In the genomic region with DNA sequence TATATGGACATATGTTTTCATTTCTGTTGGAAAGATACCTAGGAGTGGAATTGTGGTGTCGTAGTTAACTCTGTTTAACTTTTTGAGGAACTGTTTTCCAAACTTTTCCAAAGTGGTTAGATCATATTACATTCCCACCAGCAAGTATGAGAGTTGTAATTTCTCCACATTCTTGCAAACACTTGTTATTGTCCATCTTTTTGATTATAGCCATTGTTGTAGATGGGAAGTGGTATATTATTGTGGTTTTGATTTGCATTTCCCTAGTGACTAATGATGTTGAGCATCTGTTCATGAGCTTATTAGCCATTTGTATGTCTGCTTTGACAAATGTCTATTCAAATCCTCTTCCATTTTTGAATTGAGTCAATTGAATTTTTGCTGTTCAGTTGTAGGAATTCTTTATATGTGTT, we compare ENCODE assay signal across 25 cellular contexts. TPM values are rescaled to one million over a fixed set of nuclear protein-coding genes. Genes with fewer than 3 reads are reported as not detected.
DNase-seq lines count a peak whose midpoint lies in the region; ATAC-seq, FAIRE-seq and TF ChIP-seq lines count a peak whose summit lies in the region.
"Had no signal": no experiment of that assay in that cellular context is flagged by ENCODE, and none has a peak within 500 bp of the region (broad histone marks: within the 10 kb centered on the region; RNA-seq: fewer than 3 reads in every experiment).

No MANE protein-coding gene starts in this region.

- BruUV-seq in GM12878 (replicated peaks; lab: Mats Ljungman, UMichigan), result no TSS peak

- POLR2A ChIA-PET in GM12878 (lab: Charles Lee), result interaction anchor here (0.6 kb wide), 1 partner anchor 25 kb away, joined by 3 read pairs; no protein-coding TSS in a partner anchor

- CTCF ChIA-PET in GM12878 (lab: Yijun Ruan, JAX), result interaction anchor here (0.9 to 3.1 kb wide), 5 partner anchors 8 to 86 kb away, joined by 3 to 15 read pairs (median 4); no protein-coding TSS in a partner anchor

- intact Hi-C loops in GM12878 (cut with micrococcal nuclease; ENCODE audit: unreplicated experiment), result no loop called here

- TF ChIP-seq EP300 in GM12878 (IDR thresholded peaks at IDR 0.05; ENCODE audit: borderline replicate concordance in 1 of 2, control insufficient read depth in 1 of 2, low read depth in 2 of 2, low read length in 2 of 2), result peak; percentile 15 to 59; a peak in 1 of 4 replicates

- in situ Hi-C loops in GM12878 (cut with MboI), result no loop called here

- SMC1A ChIA-PET in GM12878 (lab: Charles Lee; ENCODE audit: uncharacterized antibody, unreplicated experiment), result interaction anchor here (0.6 to 5.5 kb wide), 7 partner anchors 9 to 84 kb away, joined by 3 to 45 read pairs (median 5); a partner anchor contains a TSS

- H3K4me2 ChIP-seq in KMS-11 (peak overlapping the region; percentile 31), GM12878 (ENCODE audit: control insufficient read depth, insufficient read depth) (no peak overlapping the region)
- H3K4me2 ChIP-seq: smooth muscle cell had no signal

- H3K36me3 ChIP-seq in KMS-11 (ENCODE audit: insufficient read depth) (peaks cover 3% of the 10 kb centered on the region; the same call in 1 of the 2 replicates), GM12878 (ENCODE audit: control insufficient read depth in 2 of 2, insufficient read depth in 2 of 2, low read length in 1 of 2) (peaks cover 1 to 3% of the 10 kb centered on the region in 2 experiments; a peak in 2 of 4 replicates)
- H3K36me3 ChIP-seq: BE2C, transverse colon had no signal

- 100% methylated on average over 1 of the region's 1 CpG for WGBS in GM12878 (ENCODE audit: insufficient coverage, insufficient replicate concordance, low lambda C conversion rate, missing lambda C conversion rate)

- peaks cover 38% of the 10 kb centered on the region for H3K4me1 Mint-ChIP-seq in stimulated activated effector memory CD8-positive, alpha-beta T cell treated with anti-CD3 and anti-CD28 coated beads, Interleukin-12 subunit alpha, Interleukin-12 subunit beta, amount 100 ng/mL, for 72 hours

- no peak for TF ChIP-seq CTCF in KMS-11 (conservative IDR thresholded peaks at IDR 0.05; ENCODE audit: low read depth, low read length)
- TF ChIP-seq CTCF in GM12878 (IDR thresholded peaks at IDR 0.05 in 2 of 3, conservative IDR thresholded peaks at IDR 0.05 in 1 of 3; ENCODE audit: control insufficient read depth in 2 of 3, extremely low read depth in 1 of 3, insufficient read depth in 1 of 3, low read depth in 3 of 3, low read length in 3 of 3), result no peak

- H3K4me3 Mint-ChIP-seq in stimulated activated effector memory CD8-positive, alpha-beta T cell treated with anti-CD3 and anti-CD28 coated beads, Interleukin-12 subunit alpha, Interleukin-12 subunit beta, amount 100 ng/mL, for 72 hours, result no peak overlapping the region
- H3K4me3 Mint-ChIP-seq: activated T-cell treated with anti-CD3 and anti-CD28 coated beads, Interleukin-2, amount 50 U/mL, for 72 hours; endodermal cell; stimulated activated naive CD8-positive, alpha-beta T cell treated with anti-CD3 and anti-CD28 coated beads, Interleukin-15, Interleukin-2, amounts not matched to agents 100 ng/mL and 50 ng/mL, for 24 hours had no signal

- RAD21 ChIA-PET in GM12878 (lab: Charles Lee; ENCODE audit: unreplicated experiment), result interaction anchor here (1.0 to 2.9 kb wide), 6 partner anchors 10 to 91 kb away, joined by 4 to 11 read pairs (median 6); a partner anchor contains a TSS

- DNase-seq in NCI-H2171 treated with DMSO at 0.1 percent for 48 hours (lab: John Stamatoyannopoulos, UW) (peak; percentile 14), NCI-H2171 (lab: John Stamatoyannopoulos, UW) (no peak), GM12878 (ENCODE audit: low read depth, low spot score) (peak; percentile 27), SKM-1 (lab: John Stamatoyannopoulos, UW; ENCODE audit: unreplicated experiment) (no peak), NCI-H446 (lab: John Stamatoyannopoulos, UW) (no peak)
- no peak for DNase-seq in stimulated activated effector memory CD8-positive, alpha-beta T cell treated with anti-CD3 and anti-CD28 coated beads, Interleukin-12 subunit alpha, Interleukin-12 subunit beta, amount 100 ng/mL, for 72 hours (ENCODE audit: low spot score in 2 of 2)
- DNase-seq: 8988T; activated T-cell treated with anti-CD3 and anti-CD28 coated beads, Interleukin-2, amount 50 U/mL, for 72 hours; BE2C; Calu3; endodermal cell; head of caudate nucleus; left ventricle myocardium superior; NCI-H1105; NCI-H69; stimulated activated CD4-positive, alpha-beta T cell treated with anti-CD3 and anti-CD28 coated beads, Interleukin-2, amount 100 ng/mL, for 48 hours; SW 1271; transverse colon had no signal

- no peaks in the 10 kb centered on the region for H3K36me3 Mint-ChIP-seq in stimulated activated effector memory CD8-positive, alpha-beta T cell treated with anti-CD3 and anti-CD28 coated beads, Interleukin-12 subunit alpha, Interleukin-12 subunit beta, amount 100 ng/mL, for 72 hours
- H3K36me3 Mint-ChIP-seq: activated naive CD4-positive, alpha-beta T cell treated with anti-CD3 and anti-CD28 coated beads, Interleukin-2, amount 50 U/mL, for 72 hours had no signal

- H3K9me3 ChIP-seq in GM12878 (replicated peaks; ENCODE audit: control insufficient read depth, insufficient read depth, low read length), result no peaks in the 10 kb centered on the region
- H3K9me3 ChIP-seq: BE2C, transverse colon had no signal

- no peak for TF ChIP-seq RAD21 in GM12878 (IDR thresholded peaks at IDR 0.05; ENCODE audit: insufficient read depth, low read depth, low read length)

- no peak for TF ChIP-seq POLR2A in GM12878 (IDR thresholded peaks at IDR 0.05; ENCODE audit: low read depth, low read length)

- H3K27ac ChIP-seq in KMS-11, result no peak overlapping the region
- H3K27ac ChIP-seq in GM12878 (ENCODE audit: control insufficient read depth, insufficient read depth), result no peak overlapping the region
- H3K27ac ChIP-seq: transverse colon had no signal

- no peaks in the 10 kb centered on the region for H3K9me3 Mint-ChIP-seq in stimulated activated effector memory CD8-positive, alpha-beta T cell treated with anti-CD3 and anti-CD28 coated beads, Interleukin-12 subunit alpha, Interleukin-12 subunit beta, amount 100 ng/mL, for 72 hours
- H3K9me3 Mint-ChIP-seq: activated naive CD4-positive, alpha-beta T cell treated with anti-CD3 and anti-CD28 coated beads, Interleukin-2, amount 50 U/mL, for 72 hours; activated T-cell treated with anti-CD3 and anti-CD28 coated beads, Interleukin-2, amount 50 U/mL, for 72 hours; endodermal cell; stimulated activated naive CD8-positive, alpha-beta T cell treated with anti-CD3 and anti-CD28 coated beads, Interleukin-15, Interleukin-2, amounts not matched to agents 100 ng/mL and 50 ng/mL, for 24 hours had no signal

- peaks cover 24% of the 10 kb centered on the region for H3K4me1 ChIP-seq in KMS-11 (ENCODE audit: low read depth, poor library complexity, severe bottlenecking)
- H3K4me1 ChIP-seq in GM12878 (ENCODE audit: control insufficient read depth, insufficient read depth, low read length), result peaks cover 8% of the 10 kb centered on the region
- H3K4me1 ChIP-seq: BE2C had no signal

- ATAC-seq in GM12878, result peak; percentile 84
- ATAC-seq in stimulated activated effector memory CD8-positive, alpha-beta T cell treated with anti-CD3 and anti-CD28 coated beads, Interleukin-12 subunit alpha, Interleukin-12 subunit beta, amount 100 ng/mL, for 72 hours, result no peak
- ATAC-seq in HG03039 (IDR thresholded peaks at IDR 0.05; ENCODE audit: unreplicated experiment), result no peak
- ATAC-seq: activated naive CD4-positive, alpha-beta T cell treated with anti-CD3 and anti-CD28 coated beads, Interleukin-2, amount 50 U/mL, for 72 hours; activated T-cell treated with anti-CD3 and anti-CD28 coated beads, Interleukin-2, amount 50 U/mL, for 72 hours; left ventricle myocardium superior; Right ventricle myocardium inferior had no signal

- H3K27ac Mint-ChIP-seq in stimulated activated effector memory CD8-positive, alpha-beta T cell treated with anti-CD3 and anti-CD28 coated beads, Interleukin-12 subunit alpha, Interleukin-12 subunit beta, amount 100 ng/mL, for 72 hours, result peak overlapping the region; percentile 58
- H3K27ac Mint-ChIP-seq: activated naive CD4-positive, alpha-beta T cell treated with anti-CD3 and anti-CD28 coated beads, Interleukin-2, amount 50 U/mL, for 72 hours; stimulated activated naive CD8-positive, alpha-beta T cell treated with anti-CD3 and anti-CD28 coated beads, Interleukin-15, Interleukin-2, amounts not matched to agents 100 ng/mL and 50 ng/mL, for 24 hours had no signal

- H3K9ac ChIP-seq in KMS-11 (no peak overlapping the region), GM12878 (ENCODE audit: control insufficient read depth, insufficient read depth, low read length) (no peak overlapping the region)

- H4K20me1 ChIP-seq in KMS-11 (ENCODE audit: insufficient read depth) (peaks cover 7% of the 10 kb centered on the region), GM12878 (ENCODE audit: control insufficient read depth, insufficient read depth) (peaks cover 3% of the 10 kb centered on the region; the same call in 1 of the 2 replicates)

- H2AFZ ChIP-seq in KMS-11 (ENCODE audit: low read depth) (no peak overlapping the region), GM12878 (ENCODE audit: control insufficient read depth, low read depth, low read length) (no peak overlapping the region)

- no peaks in the 10 kb centered on the region for H3K27me3 ChIP-seq in KMS-11 (ENCODE audit: insufficient read depth, low read depth)
- no peaks in the 10 kb centered on the region for H3K27me3 ChIP-seq in GM12878 (replicated peaks in 1 of 2; ENCODE audit: control insufficient read depth in 2 of 2, insufficient read depth in 2 of 2, low read length in 1 of 2)
- H3K27me3 ChIP-seq: BE2C, transverse colon had no signal

- H3K79me2 ChIP-seq in KMS-11 (ENCODE audit: insufficient read depth, low read depth) (peaks cover 69% of the 10 kb centered on the region; the same call in 1 of the 2 replicates), GM12878 (ENCODE audit: control insufficient read depth, insufficient read depth, low read length) (peaks cover 39% of the 10 kb centered on the region)

- peak; percentile 85 for FAIRE-seq in GM12878 (lab: Jason Lieb, UNC)
- FAIRE-seq: G401.6 had no signal

- no peak overlapping the region for H3K4me3 ChIP-seq in KMS-11 (IDR thresholded peaks at IDR 0.05; ENCODE audit: insufficient read depth, low read depth, low read length)
- no peak overlapping the region for H3K4me3 ChIP-seq in GM12878
- H3K4me3 ChIP-seq: smooth muscle cell, transverse colon had no signal

RNA-seq across cellular contexts. Expression of a gene that starts 19.8 kb away (rescaled TPM):
- total RNA-seq in GM12878 (2013; cell fraction: nucleolus; rRNA removed), result 66.6 and 69.6 TPM in 2 replicates
- 37.7 and 48.9 TPM in 2 replicates for total RNA-seq in GM12878 (2014; rRNA removed)
- 53.4 and 64.4 TPM in 2 replicates for total RNA-seq in GM12878 (2014; rRNA removed; fragmentation: Illumina TruSeq; extraction: Trizol)
- total RNA-seq in GM12878 (2021), result 51.0 and 63.4 TPM in 2 replicates
- 120 TPM for polyA plus RNA-seq in GM12878 (2011; ENCODE audit: low read depth)
- polyA plus RNA-seq in GM12878 (2011; rRNA removed), result 50.4 and 64.6 TPM in 2 replicates
- polyA plus RNA-seq in GM12878 (2011; cell fraction: cytosol; rRNA removed), result 29.1 and 44.4 TPM in 2 replicates
- polyA plus RNA-seq in GM12878 (2011; cell fraction: nucleus; rRNA removed), result 22.2 and 24.4 TPM in 2 replicates
- 53.8 and 56.6 TPM in 2 replicates for polyA plus RNA-seq in GM12878 (2012)
- 112 and 126 TPM in 2 replicates for polyA plus RNA-seq in GM12878 (2014; fragmentation: Illumina TruSeq; extraction: Trizol)
- polyA plus RNA-seq in GM12878 (2014; fragmentation: Nextera tagmentation; extraction: Ambion mirVana), result 10 to 100 TPM; 82.2 to 93.0 TPM
- polyA plus RNA-seq in GM12878 (2014; rRNA removed), result 61.1 and 70.7 TPM in 2 replicates
- 100 to 1,000 TPM; 133 to 148 TPM for polyA plus RNA-seq in GM12878 (2016; fragmentation: Nextera tagmentation; extraction: Ambion mirVana)
- polyA minus RNA-seq in GM12878 (2011; rRNA and poly(A)+ RNA removed), result 18.4 and 20.0 TPM in 2 replicates
- 12.0 and 15.2 TPM in 2 replicates for polyA minus RNA-seq in GM12878 (2011; cell fraction: cytosol; rRNA and poly(A)+ RNA removed)
- 12.5 and 26.1 TPM in 2 replicates for polyA minus RNA-seq in GM12878 (2011; cell fraction: nucleus; rRNA and poly(A)+ RNA removed)

Comparison
In these comparisons a context has a peak if more than half of its experiments do, and no peak if none do; other contexts are left out.
1. DNase-seq: peak in NCI-H2171 treated with DMSO at 0.1 percent for 48 hours (single experiment) and GM12878 (single experiment); none in NCI-H2171 (single experiment), stimulated activated effector memory CD8-positive, alpha-beta T cell treated with anti-CD3 and anti-CD28 coated beads, Interleukin-12 subunit alpha, Interleukin-12 subunit beta, amount 100 ng/mL, for 72 hours (0 of 2), SKM-1 (single experiment) and NCI-H446 (0 of 2).